11 cellular contexts compared by ENCODE assay signal in the genomic region with DNA sequence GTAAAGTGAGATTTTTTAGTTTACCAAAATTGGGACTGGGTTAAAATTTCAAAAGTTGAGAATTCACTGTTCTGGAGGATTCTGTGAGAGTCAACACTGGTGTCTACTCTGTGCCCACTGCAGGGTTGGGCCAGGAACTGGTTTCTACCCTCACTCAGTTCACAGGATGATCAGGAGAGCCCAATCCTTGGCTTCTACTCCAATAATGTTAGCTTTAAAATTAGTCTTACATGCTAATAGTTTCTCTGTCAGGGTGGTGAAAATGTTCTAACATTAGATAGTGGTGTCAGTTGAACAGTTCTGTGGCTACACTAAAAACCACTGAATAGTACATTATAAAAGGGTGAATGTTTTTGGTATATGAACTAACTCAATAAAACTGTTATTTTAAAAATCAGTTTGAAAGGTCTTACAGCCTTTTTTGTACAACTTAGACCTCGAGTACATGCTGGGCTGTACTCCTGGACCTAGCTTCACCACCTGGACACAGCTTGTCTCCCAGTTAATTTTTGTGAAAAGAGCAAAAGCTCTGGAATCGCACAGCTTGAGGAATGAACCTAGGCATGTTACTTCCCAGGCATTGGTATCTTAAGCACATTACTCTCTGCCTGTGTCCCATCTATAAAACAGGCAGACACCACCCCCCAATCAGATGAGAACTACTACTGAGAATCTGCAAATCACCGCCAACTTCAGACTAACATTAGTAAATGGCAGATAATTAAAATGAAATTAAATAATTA. TPM values are rescaled to one million over a fixed set of nuclear protein-coding genes. Genes with fewer than 3 reads are reported as not detected.
DNase-seq lines count a peak whose midpoint lies in the region; ATAC-seq and TF ChIP-seq lines count a peak whose summit lies in the region.
"Had no signal": no experiment of that assay in that cellular context is flagged by ENCODE, and none has a peak within 500 bp of the region (broad histone marks: within the 10 kb centered on the region; RNA-seq: fewer than 3 reads in every experiment).

No MANE protein-coding gene starts in this region.

- in situ Hi-C loops in brain microvascular endothelial cell (cut with HindIII; ENCODE audit: low pct_ligation_motif_present, low sequenced_read_pairs): no loop called here

- DNase-seq in HCT116 (ENCODE audit: low read depth, low spot score) (no peak), brain microvascular endothelial cell (no peak), right cardiac atrium (no peak), spleen (no peak), occipital lobe (lab: John Stamatoyannopoulos, UW) (no peak)
- DNase-seq: natural killer cell; RPMI8226; stimulated activated CD4-positive, alpha-beta T cell treated with anti-CD3 and anti-CD28 coated beads, Interleukin-4, amount 100 ng/mL, for 24 hours had no signal

- H3K27me3 ChIP-seq in HCT116 (ENCODE audit: insufficient read depth, low read length): no peaks in the 10 kb centered on the region
- no peaks in the 10 kb centered on the region for H3K27me3 ChIP-seq in brain microvascular endothelial cell (replicated peaks)
- no peaks in the 10 kb centered on the region for H3K27me3 ChIP-seq in right cardiac atrium (ENCODE audit: control insufficient read depth, insufficient read depth)
- no peaks in the 10 kb centered on the region for H3K27me3 ChIP-seq in skeletal muscle tissue (ENCODE audit: control insufficient read depth in 3 of 3, insufficient read depth in 3 of 3, low read length in 3 of 3)
- no peaks in the 10 kb centered on the region for H3K27me3 ChIP-seq in spleen (replicated peaks in 1 of 7)

- TF ChIP-seq CTCF in HCT116 (IDR thresholded peaks at IDR 0.05 in 2 of 3, conservative IDR thresholded peaks at IDR 0.05 in 1 of 3; ENCODE audit: borderline replicate concordance in 1 of 3, insufficient read depth in 1 of 3, low read depth in 2 of 3, low read length in 2 of 3): no peak
- no peak for TF ChIP-seq CTCF in brain microvascular endothelial cell (IDR thresholded peaks at IDR 0.05; ENCODE audit: low read depth, low read length, missing control alignments)
- TF ChIP-seq CTCF in spleen (IDR thresholded peaks at IDR 0.05 in 8 of 11, conservative IDR thresholded peaks at IDR 0.05 in 3 of 11): no peak

- CTCF ChIA-PET in HCT116 (lab: Charles Lee): no interaction called here

- H3K9me2 ChIP-seq in HCT116 (ENCODE audit: insufficient read depth): no peaks in the 10 kb centered on the region

- H3K9me3 ChIP-seq in HCT116 (ENCODE audit: control insufficient read depth in 1 of 2, insufficient read depth in 1 of 2, low read depth in 1 of 2, low read length in 2 of 2): no peaks in the 10 kb centered on the region
- H3K9me3 ChIP-seq in right cardiac atrium (ENCODE audit: control insufficient read depth, low read length): no peaks in the 10 kb centered on the region
- H3K9me3 ChIP-seq in skeletal muscle tissue (ENCODE audit: control insufficient read depth in 3 of 3, low read length in 3 of 3): no peaks in the 10 kb centered on the region
- no peaks in the 10 kb centered on the region for H3K9me3 ChIP-seq in spleen

- H3K79me2 ChIP-seq in HCT116 (ENCODE audit: insufficient read depth, low read length): no peaks in the 10 kb centered on the region

- no peak overlapping the region for H2AFZ ChIP-seq in HCT116 (ENCODE audit: low read depth, low read length, poor library complexity, severe bottlenecking)

- intact Hi-C loops in HCT116 (cut with micrococcal nuclease): no loop called here
- intact Hi-C loops in right cardiac atrium (cut with DNase I): loop anchor here in 1 of 4 donors (10.0 kb wide), 1 partner anchor 47 kb away; no protein-coding TSS in a partner anchor
- intact Hi-C loops in spleen (cut with DNase I; ENCODE audit: low total_unique reads): no loop called here

- ATAC-seq in HCT116 (peak; percentile 46), right cardiac atrium (peak in 1 of 2 donors; percentile 34), HG03439 (IDR thresholded peaks at IDR 0.05; ENCODE audit: unreplicated experiment) (no peak), GM21526 (IDR thresholded peaks at IDR 0.05; ENCODE audit: low FRiP score, unreplicated experiment) (no peak)
- ATAC-seq: natural killer cell had no signal

- H3K4me1 ChIP-seq in HCT116 (ENCODE audit: control insufficient read depth in 1 of 2, insufficient read depth in 2 of 2, low read length in 2 of 2) (peaks cover 19 to 22% of the 10 kb centered on the region in 2 experiments), right cardiac atrium (ENCODE audit: control insufficient read depth, insufficient read depth, low read length) (peaks cover 10% of the 10 kb centered on the region), skeletal muscle tissue (ENCODE audit: control insufficient read depth in 3 of 3, insufficient read depth in 3 of 3, low read length in 3 of 3) (peaks cover 26 to 31% (median 27%) of the 10 kb centered on the region in 3 donors), spleen (peaks cover 0 to 5% (median under 1%) of the 10 kb centered on the region in 6 donors)

- TF ChIP-seq POLR2A in HCT116 (IDR thresholded peaks at IDR 0.05; ENCODE audit: borderline replicate concordance, extremely low read depth, insufficient read depth, insufficient read length) (no peak), spleen (IDR thresholded peaks at IDR 0.05) (no peak)

- peak overlapping the region; percentile 52; the same call in 1 of the 2 replicates for H3K27ac ChIP-seq in HCT116 (ENCODE audit: low read depth, low read length)
- H3K27ac ChIP-seq in brain microvascular endothelial cell: peak overlapping the region; percentile 93
- peak overlapping the region; percentile 58 for H3K27ac ChIP-seq in right cardiac atrium (ENCODE audit: low read length)
- H3K27ac ChIP-seq in skeletal muscle tissue (ENCODE audit: low read depth, low read length): peak overlapping the region; percentile 79
- H3K27ac ChIP-seq in spleen: no peak overlapping the region

- peak overlapping the region in 1 of 2 experiments; percentile 10; a peak in 1 of 4 replicates for H3K4me3 ChIP-seq in HCT116 (replicated peaks in 1 of 2; ENCODE audit: low read depth in 1 of 2, low read length in 2 of 2)
- no peak overlapping the region for H3K4me3 ChIP-seq in brain microvascular endothelial cell (ENCODE audit: low read depth, low read length)
- H3K4me3 ChIP-seq in right cardiac atrium (ENCODE audit: low read length): no peak overlapping the region
- H3K4me3 ChIP-seq in skeletal muscle tissue (ENCODE audit: low read length in 3 of 3): no peak overlapping the region
- no peak overlapping the region for H3K4me3 ChIP-seq in spleen

- H3K4me2 ChIP-seq in HCT116 (ENCODE audit: low read length): peak overlapping the region; percentile 63

- H3K36me3 ChIP-seq in HCT116 (ENCODE audit: control insufficient read depth in 1 of 2, insufficient read depth in 2 of 2, low read length in 2 of 2): no peaks in the 10 kb centered on the region
- H3K36me3 ChIP-seq in brain microvascular endothelial cell (replicated peaks): no peaks in the 10 kb centered on the region
- H3K36me3 ChIP-seq in skeletal muscle tissue (ENCODE audit: control insufficient read depth in 3 of 3, insufficient read depth in 3 of 3, low read length in 3 of 3): no peaks in the 10 kb centered on the region
- no peaks in the 10 kb centered on the region for H3K36me3 ChIP-seq in spleen

- H3K9ac ChIP-seq in HCT116 (ENCODE audit: low read length) (no peak overlapping the region), skeletal muscle tissue (ENCODE audit: low read depth in 1 of 3, low read length in 3 of 3) (peak overlapping the region in 2 of 3 donors; percentile 9 to 27)

- 79% methylated on average over 3 of the region's 3 CpGs for WGBS in right cardiac atrium
- WGBS in spleen, 5 donors: 89 to 97% (median 90%) methylated on average over 3 of the region's 3 CpGs

- POLR2A ChIA-PET in HCT116 (lab: Charles Lee): no interaction called here

- no peak for TF ChIP-seq RAD21 in HCT116 (IDR thresholded peaks at IDR 0.05; ENCODE audit: low read depth)

- no TSS peak for BruUV-seq in HCT116 (replicated peaks; lab: Mats Ljungman, UMichigan)

- RAD21 ChIA-PET in HCT116 (lab: Charles Lee; ENCODE audit: low non-redundant PET in 1 of 2, low total read pairs in 2 of 2, uncharacterized antibody in 2 of 2, unreplicated experiment in 2 of 2): no interaction called here

- H4K20me1 ChIP-seq in HCT116 (ENCODE audit: insufficient read depth): no peaks in the 10 kb centered on the region

TF ChIP-seq in HCT116, 20 proteins besides CTCF, POLR2A, EP300 and RAD21:
- TF ChIP-seq SP1 (IDR thresholded peaks at IDR 0.05; ENCODE audit: low read depth): no peak
- TF ChIP-seq, protein P1, sequence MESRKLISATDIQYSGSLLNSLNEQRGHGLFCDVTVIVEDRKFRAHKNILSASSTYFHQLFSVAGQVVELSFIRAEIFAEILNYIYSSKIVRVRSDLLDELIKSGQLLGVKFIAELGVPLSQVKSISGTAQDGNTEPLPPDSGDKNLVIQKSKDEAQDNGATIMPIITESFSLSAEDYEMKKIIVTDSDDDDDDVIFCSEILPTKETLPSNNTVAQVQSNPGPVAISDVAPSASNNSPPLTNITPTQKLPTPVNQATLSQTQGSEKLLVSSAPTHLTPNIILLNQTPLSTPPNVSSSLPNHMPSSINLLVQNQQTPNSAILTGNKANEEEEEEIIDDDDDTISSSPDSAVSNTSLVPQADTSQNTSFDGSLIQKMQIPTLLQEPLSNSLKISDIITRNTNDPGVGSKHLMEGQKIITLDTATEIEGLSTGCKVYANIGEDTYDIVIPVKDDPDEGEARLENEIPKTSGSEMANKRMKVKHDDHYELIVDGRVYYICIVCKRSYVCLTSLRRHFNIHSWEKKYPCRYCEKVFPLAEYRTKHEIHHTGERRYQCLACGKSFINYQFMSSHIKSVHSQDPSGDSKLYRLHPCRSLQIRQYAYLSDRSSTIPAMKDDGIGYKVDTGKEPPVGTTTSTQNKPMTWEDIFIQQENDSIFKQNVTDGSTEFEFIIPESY (IDR thresholded peaks at IDR 0.05; ENCODE audit: extremely low read depth, insufficient replicate concordance, low read length): no peak
TF ChIP-seq in HCT116: peak in this region for 0.

RNA-seq across cellular contexts. Expression of gene ACVR1, which starts 44.4 kb away (rescaled TPM):
- total RNA-seq in HCT116 (2021; ENCODE audit: unreplicated experiment): 16.9 TPM
- 13.5 and 14.3 TPM in 2 replicates for polyA plus RNA-seq in HCT116 (2012)
- 10 to 100 TPM; 41.9 to 59.3 (median 50.5) TPM for total RNA-seq in right cardiac atrium
- polyA plus RNA-seq in right cardiac atrium: 20.6 TPM
- total RNA-seq in skeletal muscle tissue: 18.8 TPM
- 10 to 100 TPM; 11.7 to 23.8 (median 14.1) TPM for total RNA-seq in spleen
- polyA plus RNA-seq in spleen: 1 to 10 TPM; 2.1 to 3.5 (median 2.6) TPM
- 20.3 TPM for total RNA-seq in occipital lobe

Comparison
In these comparisons a context has a peak if more than half of its experiments do, and no peak if none do; other contexts are left out.
1. H3K27ac ChIP-seq: peak in HCT116 (single experiment), brain microvascular endothelial cell (single experiment), right cardiac atrium (single experiment) and skeletal muscle tissue (single experiment); none in spleen (0 of 8).